Comparison of ENCODE assay signal across 21 cellular contexts in genomic region chr3:127667119-127667681, GRCh38. TPM values are rescaled to one million over a fixed set of nuclear protein-coding genes. Genes with fewer than 3 reads are reported as not detected.
DNase-seq lines count a peak whose midpoint lies in the region; ATAC-seq and TF ChIP-seq lines count a peak whose summit lies in the region.
"Had no signal": no experiment of that assay in that cellular context is flagged by ENCODE, and none has a peak within 500 bp of the region (broad histone marks: within the 10 kb centered on the region; RNA-seq: fewer than 3 reads in every experiment).

No MANE protein-coding gene starts in this region.

- no peaks in the 10 kb centered on the region for H3K79me2 ChIP-seq in neural progenitor cell (ENCODE audit: low read depth)

- dilution Hi-C loops in IMR-90 (cut with HindIII; ENCODE audit: low sequenced_read_pairs, unreplicated experiment): no loop called here

- DNase-seq in IMR-90 (no peak), NCI-H2227 treated with DMSO at 0.1 percent for 48 hours (lab: John Stamatoyannopoulos, UW) (peak; percentile 35), coronary artery (ENCODE audit: low spot score) (peak; percentile 68), neural progenitor cell (ENCODE audit: low spot score) (no peak), upper lobe of left lung (no peak), SKM-1 treated with dmso at 0.1 percent for 144 hours (lab: John Stamatoyannopoulos, UW; ENCODE audit: unreplicated experiment) (no peak)
- DNase-seq: activated CD4-positive, CD25-positive, alpha-beta regulatory T cell treated with anti-CD3 and anti-CD28 coated beads, Interleukin-2, amount 50 U/mL, for 72 hours; activated CD8-positive, alpha-beta memory T cell treated with anti-CD3 and anti-CD28 coated beads, Interleukin-2, amount 10 ng/mL, durations not matched to agents 7 days and 5 days; DND-41; endodermal cell; immature natural killer cell; Karpas-422; NCI-H1048; ovary; stimulated activated CD4-positive, alpha-beta T cell treated with anti-CD3 and anti-CD28 coated beads, Interleukin-1b, Interleukin-23, amount 100 ng/mL, for 48 hours; stimulated activated naive CD4-positive, alpha-beta T cell had no signal

- ATAC-seq in IMR-90 (ENCODE audit: low read depth): no peak
- ATAC-seq in HG02938 (IDR thresholded peaks at IDR 0.05; ENCODE audit: unreplicated experiment): no peak
- ATAC-seq in upper lobe of left lung (ENCODE audit: low FRiP score in 2 of 2): no peak
- ATAC-seq in GM18873 (IDR thresholded peaks at IDR 0.05; ENCODE audit: low FRiP score, unreplicated experiment): no peak
- ATAC-seq: activated CD8-positive, alpha-beta memory T cell treated with anti-CD3 and anti-CD28 coated beads, Interleukin-2, amount 10 ng/mL, durations not matched to agents 7 days and 5 days; heart left ventricle; SK-N-SH treated with all-trans-retinoic acid at 6 μM for 48 hours had no signal

- in situ Hi-C loops in IMR-90 (cut with MboI; ENCODE audit: low sequenced_read_pairs): no loop called here

- no peak overlapping the region for H2BK120ac ChIP-seq in IMR-90 (ENCODE audit: low read depth, low read length)

- WGBS in IMR-90 (ENCODE audit: extremely low coverage in 2 of 2, insufficient read length in 1 of 2), 2 experiments: 78% methylated on average over 2 of the region's 6 CpGs; no CpG with 5 or more reads in 1 of the 2 experiments
- 74 to 87% methylated on average over 4 to 6 of the region's 6 CpGs for WGBS in upper lobe of left lung, 2 donors

- H3K27ac ChIP-seq in IMR-90 (ENCODE audit: insufficient read depth, low read length): no peak overlapping the region
- H3K27ac ChIP-seq in coronary artery: no peak overlapping the region
- H3K27ac ChIP-seq in neural progenitor cell: no peak overlapping the region
- H3K27ac ChIP-seq in upper lobe of left lung: no peak overlapping the region
- H3K27ac ChIP-seq: heart left ventricle, ovary, tibial artery had no signal

- no peak for TF ChIP-seq CTCF in IMR-90 (conservative IDR thresholded peaks at IDR 0.05; ENCODE audit: low read depth, low read length)
- TF ChIP-seq CTCF in coronary artery (IDR thresholded peaks at IDR 0.05): no peak
- TF ChIP-seq CTCF in neural progenitor cell (IDR thresholded peaks at IDR 0.05): no peak
- TF ChIP-seq CTCF in upper lobe of left lung (IDR thresholded peaks at IDR 0.05): no peak

- peaks cover 42% of the 10 kb centered on the region for H3K36me3 Mint-ChIP-seq in neural progenitor cell
- H3K36me3 Mint-ChIP-seq: activated CD8-positive, alpha-beta memory T cell treated with anti-CD3 and anti-CD28 coated beads, Interleukin-2, amount 10 ng/mL, durations not matched to agents 7 days and 5 days; immature natural killer cell had no signal

- peaks cover 9% of the 10 kb centered on the region for H3K4me1 Mint-ChIP-seq in neural progenitor cell

- no peak for TF ChIP-seq EP300 in upper lobe of left lung (IDR thresholded peaks at IDR 0.05)

- H2BK15ac ChIP-seq in IMR-90 (ENCODE audit: low read depth, low read length): no peak overlapping the region

- no peaks in the 10 kb centered on the region for H3K9me3 Mint-ChIP-seq in neural progenitor cell
- H3K9me3 Mint-ChIP-seq: endodermal cell, immature natural killer cell had no signal

- H3K4me3 ChIP-seq in IMR-90 (ENCODE audit: insufficient read depth, low read depth, low read length) (no peak overlapping the region), coronary artery (no peak overlapping the region), neural progenitor cell (no peak overlapping the region), upper lobe of left lung (no peak overlapping the region)
- H3K4me3 ChIP-seq: heart left ventricle, ovary, tibial artery had no signal

- no peak overlapping the region for H2AFZ ChIP-seq in IMR-90 (replicated peaks; ENCODE audit: low read length, poor library complexity)
- H2AFZ ChIP-seq in neural progenitor cell (replicated peaks): no peak overlapping the region

- no peak overlapping the region for H3K4me3 Mint-ChIP-seq in neural progenitor cell
- H3K4me3 Mint-ChIP-seq: activated CD8-positive, alpha-beta memory T cell treated with anti-CD3 and anti-CD28 coated beads, Interleukin-2, amount 10 ng/mL, durations not matched to agents 7 days and 5 days; endodermal cell; immature natural killer cell had no signal

- no peak overlapping the region for H3K14ac ChIP-seq in IMR-90 (replicated peaks; ENCODE audit: low read depth, low read length)

- H3K4me2 ChIP-seq in IMR-90 (ENCODE audit: low read depth, low read length) (no peak overlapping the region), neural progenitor cell (no peak overlapping the region)

- H3K27me3 Mint-ChIP-seq in neural progenitor cell (ENCODE audit: insufficient read depth, low read depth): peaks cover 9% of the 10 kb centered on the region

- H4K20me1 ChIP-seq in IMR-90 (ENCODE audit: insufficient read depth, low read length) (no peaks in the 10 kb centered on the region; the same call in 1 of the 2 replicates), neural progenitor cell (ENCODE audit: low read depth) (no peaks in the 10 kb centered on the region)

- peak overlapping the region; percentile 53 for H2AK9ac ChIP-seq in IMR-90 (replicated peaks; ENCODE audit: low read depth, low read length, poor library complexity)

- no TSS peak for BruUV-seq in IMR-90 (replicated peaks; lab: Mats Ljungman, UMichigan)

- H3K9ac ChIP-seq in IMR-90 (ENCODE audit: low read depth, low read length) (no peak overlapping the region), neural progenitor cell (no peak overlapping the region)

- TF ChIP-seq POLR2A in IMR-90 (IDR thresholded peaks at IDR 0.05; ENCODE audit: low read depth, low read length) (no peak), upper lobe of left lung (IDR thresholded peaks at IDR 0.05) (no peak)

- H3K27me3 ChIP-seq in IMR-90 (ENCODE audit: control insufficient read depth, insufficient read depth, low read length): peaks cover 3% of the 10 kb centered on the region; the same call in 1 of the 2 replicates
- H3K27me3 ChIP-seq in neural progenitor cell: peaks cover 9% of the 10 kb centered on the region
- no peaks in the 10 kb centered on the region for H3K27me3 ChIP-seq in upper lobe of left lung
- H3K27me3 ChIP-seq: heart left ventricle, ovary, tibial artery had no signal

- no peak overlapping the region for H3K56ac ChIP-seq in IMR-90 (ENCODE audit: extremely low read depth, insufficient read depth, low read length)

- H3K9me1 ChIP-seq in IMR-90 (ENCODE audit: insufficient read depth, low read length): peaks cover 10% of the 10 kb centered on the region; the same call in 1 of the 2 replicates

- H3K36me3 ChIP-seq in IMR-90 (ENCODE audit: control insufficient read depth, insufficient read depth, low read length): no peaks in the 10 kb centered on the region
- no peaks in the 10 kb centered on the region for H3K36me3 ChIP-seq in neural progenitor cell
- no peaks in the 10 kb centered on the region for H3K36me3 ChIP-seq in upper lobe of left lung
- H3K36me3 ChIP-seq: heart left ventricle, ovary, tibial artery had no signal

- no peak overlapping the region for H2BK20ac ChIP-seq in IMR-90 (ENCODE audit: low read depth, low read length)

- no peak overlapping the region for H2AK5ac ChIP-seq in IMR-90 (ENCODE audit: low read depth, low read length)

- H3K9me3 ChIP-seq in IMR-90 (ENCODE audit: control insufficient read depth, insufficient read depth, low read length) (no peaks in the 10 kb centered on the region), neural progenitor cell (ENCODE audit: low read depth) (no peaks in the 10 kb centered on the region), upper lobe of left lung (no peaks in the 10 kb centered on the region)
- H3K9me3 ChIP-seq: heart left ventricle, ovary, tibial artery had no signal

- CTCF ChIA-PET in IMR-90 (lab: Yijun Ruan, JAX): no interaction called here

- H4K8ac ChIP-seq in IMR-90 (ENCODE audit: low read depth in 2 of 2, low read length in 2 of 2): no peak overlapping the region

- peak overlapping the region; percentile 6 for H3K27ac Mint-ChIP-seq in neural progenitor cell
- H3K27ac Mint-ChIP-seq: activated CD8-positive, alpha-beta memory T cell treated with anti-CD3 and anti-CD28 coated beads, Interleukin-2, amount 10 ng/mL, durations not matched to agents 7 days and 5 days; endodermal cell; immature natural killer cell had no signal

- TF ChIP-seq RAD21 in IMR-90 (IDR thresholded peaks at IDR 0.05; ENCODE audit: low read length): no peak

- no peak overlapping the region for H3K4ac ChIP-seq in IMR-90 (ENCODE audit: low read depth, low read length)

- intact Hi-C loops in IMR-90 (cut with micrococcal nuclease): no loop called here

- H4K91ac ChIP-seq in IMR-90 (ENCODE audit: insufficient read depth, low read depth, low read length): no peak overlapping the region

- no peak overlapping the region for H4K5ac ChIP-seq in IMR-90 (ENCODE audit: low read depth, low read length)

- H2BK5ac ChIP-seq in IMR-90 (ENCODE audit: low read depth, low read length, poor library complexity, severe bottlenecking): no peak overlapping the region

- no peak overlapping the region for H3K23ac ChIP-seq in IMR-90 (ENCODE audit: low read depth, low read length)

- H3K79me1 ChIP-seq in IMR-90 (ENCODE audit: low read depth in 1 of 2, low read length in 2 of 2): peaks cover 5 to 16% of the 10 kb centered on the region in 2 experiments; a peak in 3 of 4 replicates

- no peaks in the 10 kb centered on the region for H3F3A ChIP-seq in neural progenitor cell (ENCODE audit: low read depth)

- H3K18ac ChIP-seq in IMR-90 (ENCODE audit: low read depth, low read length): no peak overlapping the region

- POLR2A ChIA-PET in IMR-90 (lab: Charles Lee; ENCODE audit: unreplicated experiment): no interaction called here

- peaks cover 7% of the 10 kb centered on the region for H3K4me1 ChIP-seq in IMR-90 (ENCODE audit: control insufficient read depth, insufficient read depth, low read length)
- no peaks in the 10 kb centered on the region for H3K4me1 ChIP-seq in neural progenitor cell
- peaks cover 3 to 12% (median 8%) of the 10 kb centered on the region in 4 donors for H3K4me1 ChIP-seq in upper lobe of left lung

TF ChIP-seq in IMR-90, 13 proteins besides CTCF, POLR2A, EP300 and RAD21 (continues in another document):
- TF ChIP-seq BHLHE40 (IDR thresholded peaks at IDR 0.05; ENCODE audit: low read depth, low read length): no peak
- TF ChIP-seq MAZ (IDR thresholded peaks at IDR 0.05; ENCODE audit: borderline replicate concordance, low read depth, low read length): no peak
- no peak for TF ChIP-seq CHD1 (IDR thresholded peaks at IDR 0.05; ENCODE audit: low read depth, low read length)

RNA-seq across cellular contexts. Expression of gene ABTB1, which starts 5.6 kb away (rescaled TPM):
- total RNA-seq in IMR-90 (2012; rRNA removed): 3.2 and 3.3 TPM in 2 replicates
- polyA plus RNA-seq in IMR-90 (2012; rRNA removed): 23.0 and 25.3 TPM in 2 replicates
- polyA plus RNA-seq in IMR-90 (2012; cell fraction: cytosol; rRNA removed): 18.6 and 29.2 TPM in 2 replicates
- 139 and 305 TPM in 2 replicates for polyA plus RNA-seq in IMR-90 (2012; cell fraction: nucleus; rRNA removed; ENCODE audit: low replicate concordance)
- 2.4 and 4.9 TPM in 2 replicates for total RNA-seq in neural progenitor cell (ENCODE audit: low replicate concordance)
- total RNA-seq in upper lobe of left lung: 100 to 1,000 TPM in 2 of 6 donors, 10 to 100 TPM in 4; 28.0 to 262 (median 65.8) TPM

RNA-seq across cellular contexts. Expression of gene PODXL2, which starts 38.2 kb away (rescaled TPM):
- total RNA-seq in IMR-90 (2012; rRNA removed) (1.6 and 1.7 TPM in 2 replicates), neural progenitor cell (ENCODE audit: low replicate concordance) (18.4 and 43.8 TPM in 2 replicates), upper lobe of left lung (1 to 10 TPM; 1.0 to 5.1 (median 3.5) TPM)
- polyA plus RNA-seq in IMR-90 (2012; rRNA removed): 5.4 and 5.8 TPM in 2 replicates
- polyA plus RNA-seq in IMR-90 (2012; cell fraction: cytosol; rRNA removed): 2.9 and 6.6 TPM in 2 replicates
- 2.4 and 3.5 TPM in 2 replicates for polyA plus RNA-seq in IMR-90 (2012; cell fraction: nucleus; rRNA removed; ENCODE audit: low replicate concordance)

Comparison
In these comparisons a context has a peak if more than half of its experiments do, and no peak if none do; other contexts are left out.
1. DNase-seq: peak in NCI-H2227 treated with DMSO at 0.1 percent for 48 hours (single experiment) and coronary artery (single experiment); none in IMR-90 (single experiment), neural progenitor cell (single experiment), upper lobe of left lung (0 of 2) and SKM-1 treated with dmso at 0.1 percent for 144 hours (single experiment).